ENCODE assay signal across 25 cellular contexts in the genomic region with DNA sequence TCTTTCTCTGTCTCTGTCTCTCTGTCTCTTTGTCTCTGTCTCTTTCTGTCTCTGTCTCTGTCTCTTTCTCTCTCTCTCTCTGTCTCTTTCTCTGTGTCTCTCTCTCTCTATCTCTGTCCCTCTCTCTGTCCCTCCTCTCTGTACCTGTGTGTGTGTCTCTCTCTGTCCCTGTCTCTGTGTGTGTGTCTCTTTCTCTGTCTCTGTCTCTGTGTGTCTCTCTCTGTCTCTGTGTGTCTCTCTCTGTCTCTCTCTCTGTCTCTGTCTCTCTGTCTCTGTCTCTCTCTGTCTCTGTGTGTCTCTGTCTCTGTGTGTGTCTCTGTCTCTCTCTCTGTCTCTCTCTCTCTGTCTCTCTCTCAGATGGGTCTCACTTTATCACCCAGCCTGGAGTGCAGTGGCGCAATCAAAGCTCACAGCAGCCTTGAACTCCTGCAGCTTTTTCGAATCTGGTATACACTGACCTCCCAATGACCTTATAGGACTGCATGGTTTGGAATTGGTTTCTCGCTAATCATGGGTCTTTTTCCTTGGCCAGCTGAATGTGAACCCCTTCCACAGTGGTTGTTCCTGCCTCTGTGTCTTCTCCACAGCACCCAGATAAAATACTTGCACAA.
DNase-seq lines count a peak whose midpoint lies in the region; ATAC-seq and TF ChIP-seq lines count a peak whose summit lies in the region.
"Had no signal": no experiment of that assay in that cellular context is flagged by ENCODE, and none has a peak within 500 bp of the region (broad histone marks: within the 10 kb centered on the region; RNA-seq: fewer than 3 reads in every experiment).

No MANE protein-coding gene starts in this region.

- DNase-seq in stimulated activated naive CD8-positive, alpha-beta T cell treated with anti-CD3 and anti-CD28 coated beads, Interleukin-15, Interleukin-2, amounts not matched to agents 100 U/mL and 50 U/mL, for 24 hours = no peak
- DNase-seq in lung (ENCODE audit: low spot score) (no peak), kidney glomerular epithelial cell (lab: John Stamatoyannopoulos, UW) (no peak)
- no peak for DNase-seq in T-helper 2 cell treated with Interferon-gamma antibody and Interleukin-4, amounts not matched to agents 5 μg/mL and 100 μg/mL, for 36 hours (ENCODE audit: low spot score)
- DNase-seq: activated naive CD4-positive, alpha-beta T cell treated with anti-CD3 and anti-CD28 coated beads, Interleukin-2, amount 10 ng/mL, durations not matched to agents 7 days and 5 days; amygdala; EL; hippocampal formation; kidney; NCI-H1436; NCI-H510A; occipital lobe; SJCRH30; stimulated activated CD4-positive, alpha-beta T cell treated with anti-CD3 and anti-CD28 coated beads, Interleukin-2, amount 100 ng/mL, for 24 hours; T-cell had no signal

- no peaks in the 10 kb centered on the region for H3K9me3 Mint-ChIP-seq in stimulated activated naive CD8-positive, alpha-beta T cell treated with anti-CD3 and anti-CD28 coated beads, Interleukin-15, Interleukin-2, amounts not matched to agents 100 ng/mL and 50 ng/mL, for 24 hours
- H3K9me3 Mint-ChIP-seq in brain = peaks cover 0 to 3% (median 0%) of the 10 kb centered on the region in 5 experiments
- no peaks in the 10 kb centered on the region for H3K9me3 Mint-ChIP-seq in T-helper 2 cell treated with Interferon-gamma antibody and Interleukin-4, amounts not matched to agents 5 μg/mL and 100 μg/mL, for 36 hours

- no peaks in the 10 kb centered on the region for H3K4me1 Mint-ChIP-seq in stimulated activated naive CD8-positive, alpha-beta T cell treated with anti-CD3 and anti-CD28 coated beads, Interleukin-15, Interleukin-2, amounts not matched to agents 100 ng/mL and 50 ng/mL, for 24 hours (ENCODE audit: low read depth)
- H3K4me1 Mint-ChIP-seq in brain = peaks cover 27% of the 10 kb centered on the region
- H3K4me1 Mint-ChIP-seq in T-helper 2 cell treated with Interferon-gamma antibody and Interleukin-4, amounts not matched to agents 5 μg/mL and 100 μg/mL, for 36 hours (ENCODE audit: low read depth) = no peaks in the 10 kb centered on the region
- H3K4me1 Mint-ChIP-seq: activated naive CD4-positive, alpha-beta T cell treated with anti-CD3 and anti-CD28 coated beads, Interleukin-2, amount 10 ng/mL, durations not matched to agents 7 days and 5 days had no signal

- TF ChIP-seq CTCF in brain (conservative IDR thresholded peaks at IDR 0.05) (no peak), lung (IDR thresholded peaks at IDR 0.05; ENCODE audit: control extremely low read depth, extremely low read depth) (no peak)

- peak overlapping the region; percentile 24 for H3K27ac Mint-ChIP-seq in stimulated activated naive CD8-positive, alpha-beta T cell treated with anti-CD3 and anti-CD28 coated beads, Interleukin-15, Interleukin-2, amounts not matched to agents 100 ng/mL and 50 ng/mL, for 24 hours
- H3K27ac Mint-ChIP-seq in brain = peak overlapping the region in 4 of 5 experiments; percentile 15 to 32 (median 27)
- no peak overlapping the region for H3K27ac Mint-ChIP-seq in T-helper 2 cell treated with Interferon-gamma antibody and Interleukin-4, amounts not matched to agents 5 μg/mL and 100 μg/mL, for 36 hours
- H3K27ac Mint-ChIP-seq: activated naive CD4-positive, alpha-beta T cell treated with anti-CD3 and anti-CD28 coated beads, Interleukin-2, amount 10 ng/mL, durations not matched to agents 7 days and 5 days; stimulated activated memory B cell treated with anti-CD40 and anti-IgM and Interleukin-4, amounts not matched to agents 10 μg/mL and 1 μg/mL and 100 μg/mL, for 72 hours; T-cell had no signal

- H3K36me3 Mint-ChIP-seq in stimulated activated naive CD8-positive, alpha-beta T cell treated with anti-CD3 and anti-CD28 coated beads, Interleukin-15, Interleukin-2, amounts not matched to agents 100 ng/mL and 50 ng/mL, for 24 hours (ENCODE audit: low read depth) = no peaks in the 10 kb centered on the region
- no peaks in the 10 kb centered on the region for H3K36me3 Mint-ChIP-seq in brain
- H3K36me3 Mint-ChIP-seq in T-helper 2 cell treated with Interferon-gamma antibody and Interleukin-4, amounts not matched to agents 5 μg/mL and 100 μg/mL, for 36 hours (ENCODE audit: low read depth) = no peaks in the 10 kb centered on the region
- H3K36me3 Mint-ChIP-seq: activated naive CD4-positive, alpha-beta T cell treated with anti-CD3 and anti-CD28 coated beads, Interleukin-2, amount 10 ng/mL, durations not matched to agents 7 days and 5 days; stimulated activated memory B cell treated with anti-CD40 and anti-IgM and Interleukin-4, amounts not matched to agents 10 μg/mL and 1 μg/mL and 100 μg/mL, for 72 hours; T-cell had no signal

- no peaks in the 10 kb centered on the region for H3K4me1 ChIP-seq in lung (ENCODE audit: control insufficient read depth in 2 of 2, insufficient read depth in 2 of 2, low read length in 2 of 2)
- H3K4me1 ChIP-seq: gastroesophageal sphincter, SJCRH30 had no signal

- 50 to 59% methylated on average over 3 of the region's 3 CpGs for WGBS in lung, 2 donors

- no peaks in the 10 kb centered on the region for H3K27me3 ChIP-seq in lung (ENCODE audit: control insufficient read depth, insufficient read depth)
- H3K27me3 ChIP-seq: BLaER1 treated with 17β-estradiol and CSF1 and Interleukin-3, amounts not matched to agents 10 nM and 100 nM; SJCRH30 had no signal

- H3K27ac ChIP-seq in lung (ENCODE audit: low read depth in 1 of 2, low read length in 1 of 2) = no peak overlapping the region
- H3K27ac ChIP-seq: BLaER1 treated with 17β-estradiol and CSF1 and Interleukin-3, amounts not matched to agents 10 nM and 100 nM; cardiac muscle cell; gastroesophageal sphincter; SJCRH30; thoracic aorta had no signal

- peaks cover 31% of the 10 kb centered on the region for H3K27me3 Mint-ChIP-seq in stimulated activated naive CD8-positive, alpha-beta T cell treated with anti-CD3 and anti-CD28 coated beads, Interleukin-15, Interleukin-2, amounts not matched to agents 100 ng/mL and 50 ng/mL, for 24 hours
- H3K27me3 Mint-ChIP-seq in brain = peaks cover 8% of the 10 kb centered on the region
- H3K27me3 Mint-ChIP-seq in T-helper 2 cell treated with Interferon-gamma antibody and Interleukin-4, amounts not matched to agents 5 μg/mL and 100 μg/mL, for 36 hours (ENCODE audit: low read depth) = peaks cover 19% of the 10 kb centered on the region

- no peak overlapping the region for H3K4me3 ChIP-seq in lung
- H3K4me3 ChIP-seq: BLaER1 treated with 17β-estradiol and CSF1 and Interleukin-3, amounts not matched to agents 10 nM and 100 nM; cardiac muscle cell; gastroesophageal sphincter; SJCRH30; smooth muscle cell; thoracic aorta had no signal

- no peaks in the 10 kb centered on the region for H3K36me3 ChIP-seq in lung (ENCODE audit: control insufficient read depth in 2 of 2, insufficient read depth in 2 of 2, low read length in 2 of 2)
- H3K36me3 ChIP-seq: BLaER1 treated with 17β-estradiol and CSF1 and Interleukin-3, amounts not matched to agents 10 nM and 100 nM; cardiac muscle cell; gastroesophageal sphincter; SJCRH30; thoracic aorta had no signal

- H3K9me3 ChIP-seq in lung (ENCODE audit: control insufficient read depth in 2 of 2, insufficient read depth in 1 of 2, low read length in 1 of 2) = no peaks in the 10 kb centered on the region
- H3K9me3 ChIP-seq: BLaER1 treated with 17β-estradiol and CSF1 and Interleukin-3, amounts not matched to agents 10 nM and 100 nM; gastroesophageal sphincter; SJCRH30; thoracic aorta had no signal

- ATAC-seq in stimulated activated naive CD8-positive, alpha-beta T cell treated with anti-CD3 and anti-CD28 coated beads, Interleukin-15, Interleukin-2, amounts not matched to agents 100 U/mL and 50 U/mL, for 24 hours = no peak
- ATAC-seq in lung (ENCODE audit: insufficient read depth, low FRiP score) (peak; percentile 34), GM18907 (IDR thresholded peaks at IDR 0.05; ENCODE audit: unreplicated experiment) (no peak), GM18873 (IDR thresholded peaks at IDR 0.05; ENCODE audit: low FRiP score, unreplicated experiment) (no peak)
- ATAC-seq: gastroesophageal sphincter; stimulated activated memory B cell treated with anti-CD40 and anti-IgM and Interleukin-4, amounts not matched to agents 10 μg/mL and 1 μg/mL and 100 μg/mL, for 72 hours; T-cell had no signal

- no peak overlapping the region for H3K4me3 Mint-ChIP-seq in stimulated activated naive CD8-positive, alpha-beta T cell treated with anti-CD3 and anti-CD28 coated beads, Interleukin-15, Interleukin-2, amounts not matched to agents 100 ng/mL and 50 ng/mL, for 24 hours
- H3K4me3 Mint-ChIP-seq in brain = no peak overlapping the region
- H3K4me3 Mint-ChIP-seq in T-helper 2 cell treated with Interferon-gamma antibody and Interleukin-4, amounts not matched to agents 5 μg/mL and 100 μg/mL, for 36 hours = no peak overlapping the region
- H3K4me3 Mint-ChIP-seq: activated naive CD4-positive, alpha-beta T cell treated with anti-CD3 and anti-CD28 coated beads, Interleukin-2, amount 10 ng/mL, durations not matched to agents 7 days and 5 days; stimulated activated memory B cell treated with anti-CD40 and anti-IgM and Interleukin-4, amounts not matched to agents 10 μg/mL and 1 μg/mL and 100 μg/mL, for 72 hours; T-cell had no signal
